1 cellular context compared by ENCODE assay signal in genomic region chr7:128891942-128892269, GRCh38.
TF ChIP-seq lines count a peak whose summit lies in the region.

No MANE protein-coding gene starts in this region.

TF ChIP-seq in HepG2, 621 proteins besides CTCF, POLR2A, EP300 and RAD21:
- TF ChIP-seq, protein P1, sequence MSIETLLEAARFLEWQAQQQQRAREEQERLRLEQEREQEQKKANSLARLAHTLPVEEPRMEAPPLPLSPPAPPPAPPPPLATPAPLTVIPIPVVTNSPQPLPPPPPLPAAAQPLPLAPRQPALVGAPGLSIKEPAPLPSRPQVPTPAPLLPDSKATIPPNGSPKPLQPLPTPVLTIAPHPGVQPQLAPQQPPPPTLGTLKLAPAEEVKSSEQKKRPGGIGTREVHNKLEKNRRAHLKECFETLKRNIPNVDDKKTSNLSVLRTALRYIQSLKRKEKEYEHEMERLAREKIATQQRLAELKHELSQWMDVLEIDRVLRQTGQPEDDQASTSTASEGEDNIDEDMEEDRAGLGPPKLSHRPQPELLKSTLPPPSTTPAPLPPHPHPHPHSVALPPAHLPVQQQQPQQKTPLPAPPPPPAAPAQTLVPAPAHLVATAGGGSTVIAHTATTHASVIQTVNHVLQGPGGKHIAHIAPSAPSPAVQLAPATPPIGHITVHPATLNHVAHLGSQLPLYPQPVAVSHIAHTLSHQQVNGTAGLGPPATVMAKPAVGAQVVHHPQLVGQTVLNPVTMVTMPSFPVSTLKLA (IDR thresholded peaks at IDR 0.05) = peak; percentile 74
- no peak for TF ChIP-seq RNF219 (CRISPR knock-in tag; IDR thresholded peaks at IDR 0.05)
